ENCODE assay signal across 18 cellular contexts in genomic region chr4:185833055-185833598, GRCh38. TPM values are rescaled to one million over a fixed set of nuclear protein-coding genes. Genes with fewer than 3 reads are reported as not detected.
DNase-seq lines count a peak whose midpoint lies in the region; TF ChIP-seq lines count a peak whose summit lies in the region.
"Had no signal": no experiment of that assay in that cellular context is flagged by ENCODE, and none has a peak within 500 bp of the region (broad histone marks: within the 10 kb centered on the region; RNA-seq: fewer than 3 reads in every experiment).

No MANE protein-coding gene starts in this region.

- no peak overlapping the region for H3K4me3 Mint-ChIP-seq in activated T-helper 1 cell treated with anti-CD3 and anti-CD28 coated beads, Interleukin-12 subunit alpha, Interleukin-12 subunit beta, Interleukin-2, Interleukin-4 antibody, amounts not matched to agents 30 ng/mL and 10 ng/mL and 1 ng/mL, durations not matched to agents 14 hours and 24 hours and 36 hours
- H3K4me3 Mint-ChIP-seq: activated CD4-positive, alpha-beta T cell treated with anti-CD3 and anti-CD28 coated beads for 36 hours; T-cell had no signal

- no peak overlapping the region for H3K9ac ChIP-seq in mesendoderm (ENCODE audit: low read length)
- H3K9ac ChIP-seq: parathyroid adenoma had no signal

- H3K79me1 ChIP-seq in mesendoderm (ENCODE audit: low read length): no peaks in the 10 kb centered on the region

- no peak for TF ChIP-seq RAD21 in Ishikawa (IDR thresholded peaks at IDR 0.05; ENCODE audit: low read depth)

- H3K4me2 ChIP-seq in mesendoderm (ENCODE audit: low read length): no peak overlapping the region

- no peak overlapping the region for H3K56ac ChIP-seq in mesendoderm (ENCODE audit: low read length)

- H3K23ac ChIP-seq in mesendoderm (ENCODE audit: low read length): no peak overlapping the region

- no peak overlapping the region for H4K8ac ChIP-seq in mesendoderm (ENCODE audit: low read depth, low read length)

- no peaks in the 10 kb centered on the region for H3K36me3 Mint-ChIP-seq in activated T-helper 1 cell treated with anti-CD3 and anti-CD28 coated beads, Interleukin-12 subunit alpha, Interleukin-12 subunit beta, Interleukin-2, Interleukin-4 antibody, amounts not matched to agents 30 ng/mL and 10 ng/mL and 1 ng/mL, durations not matched to agents 14 hours and 24 hours and 36 hours (ENCODE audit: low read depth)
- H3K36me3 Mint-ChIP-seq: T-cell had no signal

- no peaks in the 10 kb centered on the region for H3K4me1 Mint-ChIP-seq in activated T-helper 1 cell treated with anti-CD3 and anti-CD28 coated beads, Interleukin-12 subunit alpha, Interleukin-12 subunit beta, Interleukin-2, Interleukin-4 antibody, amounts not matched to agents 30 ng/mL and 10 ng/mL and 1 ng/mL, durations not matched to agents 14 hours and 24 hours and 36 hours (ENCODE audit: low read depth)
- H3K4me1 Mint-ChIP-seq: activated CD4-positive, alpha-beta T cell treated with anti-CD3 and anti-CD28 coated beads for 36 hours; T-cell had no signal

- peaks cover under 1% of the 10 kb centered on the region for H3K4me1 ChIP-seq in mesendoderm (ENCODE audit: control insufficient read depth, low read depth, low read length)
- H3K4me1 ChIP-seq: parathyroid adenoma, upper lobe of right lung had no signal

- H2AK5ac ChIP-seq in mesendoderm (ENCODE audit: low read length): no peak overlapping the region

- no peak overlapping the region for H3K18ac ChIP-seq in mesendoderm (ENCODE audit: low read length)

- no peak overlapping the region for H3K4me3 ChIP-seq in AG10803 (ENCODE audit: low read length)
- no peak overlapping the region for H3K4me3 ChIP-seq in epithelial cell of proximal tubule (ENCODE audit: low read depth, low read length)
- no peak overlapping the region for H3K4me3 ChIP-seq in mesendoderm (ENCODE audit: low read length)
- H3K4me3 ChIP-seq: adrenal gland, lung, upper lobe of right lung had no signal

- H3K27me3 Mint-ChIP-seq in activated T-helper 1 cell treated with anti-CD3 and anti-CD28 coated beads, Interleukin-12 subunit alpha, Interleukin-12 subunit beta, Interleukin-2, Interleukin-4 antibody, amounts not matched to agents 30 ng/mL and 10 ng/mL and 1 ng/mL, durations not matched to agents 14 hours and 24 hours and 36 hours (ENCODE audit: insufficient read depth): no peaks in the 10 kb centered on the region

- no peaks in the 10 kb centered on the region for H3K9me3 Mint-ChIP-seq in activated T-helper 1 cell treated with anti-CD3 and anti-CD28 coated beads, Interleukin-12 subunit alpha, Interleukin-12 subunit beta, Interleukin-2, Interleukin-4 antibody, amounts not matched to agents 30 ng/mL and 10 ng/mL and 1 ng/mL, durations not matched to agents 14 hours and 24 hours and 36 hours
- H3K9me3 Mint-ChIP-seq: T-cell had no signal

- no peak overlapping the region for H3K27ac Mint-ChIP-seq in activated T-helper 1 cell treated with anti-CD3 and anti-CD28 coated beads, Interleukin-12 subunit alpha, Interleukin-12 subunit beta, Interleukin-2, Interleukin-4 antibody, amounts not matched to agents 30 ng/mL and 10 ng/mL and 1 ng/mL, durations not matched to agents 14 hours and 24 hours and 36 hours
- H3K27ac Mint-ChIP-seq: activated CD4-positive, alpha-beta T cell treated with anti-CD3 and anti-CD28 coated beads for 36 hours; T-cell had no signal

- H3K27me3 ChIP-seq in mesendoderm (ENCODE audit: insufficient read depth, low read length, poor library complexity): no peaks in the 10 kb centered on the region
- H3K27me3 ChIP-seq: adrenal gland, upper lobe of right lung had no signal

- H3K27ac ChIP-seq in mesendoderm (ENCODE audit: low read depth, low read length): no peak overlapping the region
- H3K27ac ChIP-seq: adrenal gland, parathyroid adenoma, upper lobe of right lung had no signal

- H3K4ac ChIP-seq in mesendoderm (ENCODE audit: low read depth, low read length): no peak overlapping the region

- H3K36me3 ChIP-seq in mesendoderm (ENCODE audit: control insufficient read depth, insufficient read depth, low read length): no peaks in the 10 kb centered on the region
- H3K36me3 ChIP-seq: adrenal gland, upper lobe of right lung had no signal

- TF ChIP-seq EP300 in Ishikawa (IDR thresholded peaks at IDR 0.05; ENCODE audit: borderline replicate concordance): no peak

- no peaks in the 10 kb centered on the region for H3K79me2 ChIP-seq in mesendoderm (ENCODE audit: control insufficient read depth, insufficient read depth, low read length)
- H3K79me2 ChIP-seq: parathyroid adenoma had no signal

- no peak overlapping the region for H2BK5ac ChIP-seq in mesendoderm (ENCODE audit: low read length)

- no peak overlapping the region for H2BK15ac ChIP-seq in mesendoderm (replicated peaks; ENCODE audit: low read depth)

- H4K5ac ChIP-seq in mesendoderm (ENCODE audit: low read length): no peak overlapping the region

- peak; percentile 9 for DNase-seq in AG10803 (ENCODE audit: low read depth)
- peak; percentile 91 for DNase-seq in epithelial cell of proximal tubule (ENCODE audit: low read depth)
- peak; percentile 50 for DNase-seq in mesendoderm
- no peak for DNase-seq in activated CD4-positive, CD25-positive, alpha-beta regulatory T cell (lab: John Stamatoyannopoulos, UW)
- DNase-seq in AG20443 (ENCODE audit: low spot score): no peak
- no peak for DNase-seq in NCI-H2196 (lab: John Stamatoyannopoulos, UW; ENCODE audit: unreplicated experiment)
- no peak for DNase-seq in activated T-helper 1 cell treated with anti-CD3 and anti-CD28 coated beads, Interleukin-12 subunit alpha, Interleukin-12 subunit beta, Interleukin-2, Interleukin-4 antibody, amounts not matched to agents 30 ng/mL and 10 ng/mL and 1 ng/mL, durations not matched to agents 14 hours and 24 hours and 36 hours (ENCODE audit: low spot score)
- DNase-seq: activated CD4-positive, alpha-beta T cell treated with anti-CD3 and anti-CD28 coated beads for 36 hours; effector memory CD4-positive, alpha-beta T cell; MV-4-11; NCI-H2171; stimulated activated CD8-positive, alpha-beta memory T cell treated with anti-CD3 and anti-CD28 coated beads, Interleukin-4, amount 100 ng/mL, for 48 hours; T-cell; upper lobe of right lung had no signal

- no peak overlapping the region for H2BK120ac ChIP-seq in mesendoderm (ENCODE audit: low read depth, low read length)

- intact Hi-C loops in activated T-helper 1 cell treated with anti-CD3 and anti-CD28 coated beads, Interleukin-12 subunit alpha, Interleukin-12 subunit beta, Interleukin-2, Interleukin-4 antibody, amounts not matched to agents 30 ng/mL and 10 ng/mL and 1 ng/mL, durations not matched to agents 14 hours and 24 hours and 36 hours (cut with micrococcal nuclease): no loop called here

- no peak for TF ChIP-seq CTCF in AG10803 (conservative IDR thresholded peaks at IDR 0.05; ENCODE audit: low read length)
- no peak for TF ChIP-seq CTCF in epithelial cell of proximal tubule (conservative IDR thresholded peaks at IDR 0.05; ENCODE audit: low read depth, low read length)

TF ChIP-seq in Ishikawa, 13 proteins besides CTCF, POLR2A, EP300 and RAD21:
- TF ChIP-seq TCF12 (IDR thresholded peaks at IDR 0.05; ENCODE audit: low read depth) (no peak), EGR1 (IDR thresholded peaks at IDR 0.05) (no peak), NFIC (IDR thresholded peaks at IDR 0.05) (peak; percentile 52), TEAD4 (IDR thresholded peaks at IDR 0.05) (peak; percentile 59), MAX (IDR thresholded peaks at IDR 0.05) (no peak)

RNA-seq across cellular contexts. Expression of gene SORBS2, which starts 21.1 kb away (rescaled TPM):
- total RNA-seq in epithelial cell of proximal tubule: 11.6 and 20.3 TPM in 2 replicates
- 0.67 TPM for polyA plus RNA-seq in mesendoderm (2013, experiment 1 of 2)
- polyA plus RNA-seq in mesendoderm (2013, experiment 2 of 2): 0.76 TPM
- not detected in 2 replicates for total RNA-seq in activated T-helper 1 cell treated with anti-CD3 and anti-CD28 coated beads, Interleukin-12 subunit alpha, Interleukin-12 subunit beta, Interleukin-2, Interleukin-4 antibody, amounts not matched to agents 30 ng/mL and 10 ng/mL and 1 ng/mL, durations not matched to agents 14 hours and 24 hours and 36 hours
- total RNA-seq: activated CD4-positive, alpha-beta T cell treated with anti-CD3 and anti-CD28 coated beads for 36 hours had no signal

Comparison
In these comparisons a context has a peak if more than half of its experiments do, and no peak if none do; other contexts are left out.
1. DNase-seq: peak in AG10803 (single experiment), epithelial cell of proximal tubule (single experiment) and mesendoderm (single experiment); none in activated CD4-positive, CD25-positive, alpha-beta regulatory T cell (0 of 4), AG20443 (single experiment), NCI-H2196 (single experiment) and activated T-helper 1 cell treated with anti-CD3 and anti-CD28 coated beads, Interleukin-12 subunit alpha, Interleukin-12 subunit beta, Interleukin-2, Interleukin-4 antibody, amounts not matched to agents 30 ng/mL and 10 ng/mL and 1 ng/mL, durations not matched to agents 14 hours and 24 hours and 36 hours (single experiment).